In the genomic region with DNA sequence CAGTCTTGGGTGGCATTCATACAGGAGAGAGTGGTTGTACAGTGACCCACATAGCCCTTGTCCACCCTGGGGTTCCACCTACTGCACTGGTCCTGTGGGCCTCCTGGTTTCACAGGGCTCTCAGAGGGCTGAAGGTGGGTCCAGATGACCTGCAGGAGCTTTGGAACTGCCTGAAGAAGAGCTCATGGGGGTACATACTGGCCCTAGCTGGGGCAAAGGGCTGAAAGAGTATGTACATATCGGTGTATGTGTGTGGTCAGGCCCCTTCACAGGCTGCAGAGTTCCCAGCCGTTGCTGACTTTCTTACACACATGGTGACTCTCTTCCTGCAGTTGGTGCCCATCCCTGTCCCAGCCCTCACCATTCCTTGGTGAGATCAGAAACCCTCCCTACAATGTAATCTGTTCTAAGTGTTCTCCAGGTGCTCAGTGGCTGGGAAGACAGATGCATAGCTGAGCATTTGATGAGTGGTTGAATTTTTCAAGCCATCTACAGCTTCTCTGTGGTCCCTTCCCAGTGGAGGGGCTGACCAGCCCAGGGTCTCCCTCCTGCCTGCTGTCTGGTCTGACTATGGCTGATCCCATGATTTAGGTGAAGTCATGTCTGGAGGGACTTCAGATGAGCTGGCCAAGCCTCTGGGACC, we compare ENCODE assay signal across 15 cellular contexts. TPM values are rescaled to one million over a fixed set of nuclear protein-coding genes. Genes with fewer than 3 reads are reported as not detected.
DNase-seq lines count a peak whose midpoint lies in the region; ATAC-seq and TF ChIP-seq lines count a peak whose summit lies in the region.
"Had no signal": no experiment of that assay in that cellular context is flagged by ENCODE, and none has a peak within 500 bp of the region (broad histone marks: within the 10 kb centered on the region; RNA-seq: fewer than 3 reads in every experiment).

No MANE protein-coding gene starts in this region.

- H3K4me1 Mint-ChIP-seq in stimulated activated naive CD8-positive, alpha-beta T cell treated with anti-CD3 and anti-CD28 coated beads, Interleukin-15, Interleukin-2, amounts not matched to agents 100 ng/mL and 50 ng/mL, for 24 hours (ENCODE audit: low read depth), result peaks cover 74% of the 10 kb centered on the region
- H3K4me1 Mint-ChIP-seq in brain, result peaks cover 34% of the 10 kb centered on the region

- H3K4me3 ChIP-seq in neutrophil (ENCODE audit: low read depth in 1 of 2, low read length in 1 of 2) (peak overlapping the region in 1 of 2 experiments; percentile 13), vagina (no peak overlapping the region)
- H3K4me3 ChIP-seq: heart left ventricle had no signal

- TF ChIP-seq CTCF in brain (conservative IDR thresholded peaks at IDR 0.05), result no peak
- no peak for TF ChIP-seq CTCF in neutrophil (IDR thresholded peaks at IDR 0.05)
- no peak for TF ChIP-seq CTCF in vagina (IDR thresholded peaks at IDR 0.05)

- no peaks in the 10 kb centered on the region for H3K27me3 Mint-ChIP-seq in stimulated activated naive CD8-positive, alpha-beta T cell treated with anti-CD3 and anti-CD28 coated beads, Interleukin-15, Interleukin-2, amounts not matched to agents 100 ng/mL and 50 ng/mL, for 24 hours
- peaks cover 8% of the 10 kb centered on the region for H3K27me3 Mint-ChIP-seq in brain

- intact Hi-C loops in vagina (cut with DNase I), result loop anchor here (5.0 kb wide), 2 partner anchors 60 to 155 kb away; partner anchors contain the start of genes DDX28, DUS2 and ESRP2

- H3K27me3 ChIP-seq in neutrophil (no peaks in the 10 kb centered on the region), vagina (no peaks in the 10 kb centered on the region)
- H3K27me3 ChIP-seq: heart left ventricle had no signal

- ATAC-seq in stimulated activated naive CD8-positive, alpha-beta T cell treated with anti-CD3 and anti-CD28 coated beads, Interleukin-15, Interleukin-2, amounts not matched to agents 100 U/mL and 50 U/mL, for 24 hours, result no peak
- ATAC-seq in GM19324 (IDR thresholded peaks at IDR 0.05; ENCODE audit: low FRiP score, unreplicated experiment) (no peak), HG03135 (IDR thresholded peaks at IDR 0.05; ENCODE audit: unreplicated experiment) (no peak)
- ATAC-seq: heart left ventricle, SK-N-SH treated with all-trans-retinoic acid at 6 μM for 48 hours had no signal

- no peak for TF ChIP-seq POLR2A in vagina (IDR thresholded peaks at IDR 0.05)

- peaks cover 87 to 89% of the 10 kb centered on the region in 2 experiments for H3K4me1 ChIP-seq in neutrophil (ENCODE audit: control insufficient read depth in 1 of 2, insufficient read depth in 1 of 2, low read depth in 1 of 2, low read length in 1 of 2)
- H3K4me1 ChIP-seq in vagina, result peaks cover 52% of the 10 kb centered on the region

- H3K36me3 ChIP-seq in neutrophil (no peaks in the 10 kb centered on the region), vagina (peaks cover 0 to 3% of the 10 kb centered on the region in 2 donors)

- H3K36me3 Mint-ChIP-seq in stimulated activated naive CD8-positive, alpha-beta T cell treated with anti-CD3 and anti-CD28 coated beads, Interleukin-15, Interleukin-2, amounts not matched to agents 100 ng/mL and 50 ng/mL, for 24 hours (ENCODE audit: low read depth), result peaks cover 24% of the 10 kb centered on the region
- H3K36me3 Mint-ChIP-seq in brain, result peaks cover 11% of the 10 kb centered on the region

- no peaks in the 10 kb centered on the region for H3K9me3 Mint-ChIP-seq in stimulated activated naive CD8-positive, alpha-beta T cell treated with anti-CD3 and anti-CD28 coated beads, Interleukin-15, Interleukin-2, amounts not matched to agents 100 ng/mL and 50 ng/mL, for 24 hours
- no peaks in the 10 kb centered on the region for H3K9me3 Mint-ChIP-seq in brain

- H3K9me3 ChIP-seq in neutrophil (no peaks in the 10 kb centered on the region), vagina (no peaks in the 10 kb centered on the region)
- H3K9me3 ChIP-seq: heart left ventricle had no signal

- H3K27ac ChIP-seq in neutrophil (peak overlapping the region; percentile 95), vagina (peak overlapping the region; percentile 99)

- peak overlapping the region; percentile 94 for H3K27ac Mint-ChIP-seq in stimulated activated naive CD8-positive, alpha-beta T cell treated with anti-CD3 and anti-CD28 coated beads, Interleukin-15, Interleukin-2, amounts not matched to agents 100 ng/mL and 50 ng/mL, for 24 hours
- H3K27ac Mint-ChIP-seq in brain, result peak overlapping the region in 4 of 5 experiments; percentile 86 to 99 (median 99)

- H3K4me3 Mint-ChIP-seq in stimulated activated naive CD8-positive, alpha-beta T cell treated with anti-CD3 and anti-CD28 coated beads, Interleukin-15, Interleukin-2, amounts not matched to agents 100 ng/mL and 50 ng/mL, for 24 hours, result no peak overlapping the region
- peak overlapping the region in 1 of 5 experiments; percentile 84 for H3K4me3 Mint-ChIP-seq in brain

- no peak for DNase-seq in stimulated activated naive CD8-positive, alpha-beta T cell treated with anti-CD3 and anti-CD28 coated beads, Interleukin-15, Interleukin-2, amounts not matched to agents 100 U/mL and 50 U/mL, for 24 hours
- no peak for DNase-seq in vagina (ENCODE audit: extremely low spot score in 2 of 2)
- no peak for DNase-seq in effector CD8-positive, alpha-beta T cell (lab: John Stamatoyannopoulos, UW)
- DNase-seq: HCEC 1CT; mammary epithelial cell; NCI-H1694 treated with DMSO at 0.1 percent for 48 hours; NK-92 treated with Interleukin-12 subunit alpha and Interleukin-12 subunit beta, amount 100 ng/mL, for 24 hours; retina had no signal

RNA-seq across cellular contexts. Expression of gene NFATC3, which starts 2.5 kb away (rescaled TPM):
- 33.2 TPM for polyA plus RNA-seq in brain (ENCODE audit: insufficient read depth, low read depth, low replicate concordance)
- 51.8 TPM for total RNA-seq in vagina

RNA-seq across cellular contexts. Expression of gene DUS2, which starts 59.6 kb away (rescaled TPM):
- 13.0 TPM for polyA plus RNA-seq in brain (ENCODE audit: insufficient read depth, low read depth, low replicate concordance)
- total RNA-seq in vagina, result 11.5 TPM

RNA-seq across cellular contexts. Expression of gene DDX28, which starts 59.7 kb away (rescaled TPM):
- 9.3 TPM for polyA plus RNA-seq in brain (ENCODE audit: insufficient read depth, low read depth, low replicate concordance)
- total RNA-seq in vagina, result 17.7 TPM
